In genomic region chr22:19479358-19480172, GRCh38 we compare ENCODE assay signal across 8 cellular contexts. TPM values are rescaled to one million over a fixed set of nuclear protein-coding genes. Genes with fewer than 3 reads are reported as not detected.
DNase-seq lines count a peak whose midpoint lies in the region; ATAC-seq lines count a peak whose summit lies in the region.

Gene CDC45, plus strand, starts transcription at chr22:19479920. Its CDS starts 49 bp downstream, at chr22:19479969.

- intact Hi-C loops in left colon (cut with DNase I, micrococcal nuclease): no loop called here

- peaks cover 13 to 58% (median 52%) of the 10 kb centered on the region in 11 experiments for H3K36me3 ChIP-seq in BLaER1 treated with 17β-estradiol and CSF1 and Interleukin-3, amounts not matched to agents 10 nM and 100 nM

- peak within 1 kb of the TSS; percentile 90 to 100 (median 96) for H3K4me2 ChIP-seq in BLaER1 treated with 17β-estradiol and CSF1 and Interleukin-3, amounts not matched to agents 10 nM and 100 nM

- H3K9ac ChIP-seq in BLaER1 treated with 17β-estradiol and CSF1 and Interleukin-3, amounts not matched to agents 10 nM and 100 nM: peak within 1 kb of the TSS; percentile 91 to 99 (median 97)

- peaks cover 25 to 50% (median 38%) of the 10 kb centered on the region in 11 experiments; a peak in 21 of 22 replicates for H4K20me1 ChIP-seq in BLaER1 treated with 17β-estradiol and CSF1 and Interleukin-3, amounts not matched to agents 10 nM and 100 nM

- H3K27ac ChIP-seq in BLaER1 treated with 17β-estradiol and CSF1 and Interleukin-3, amounts not matched to agents 10 nM and 100 nM: peak within 1 kb of the TSS; percentile 97 to 100 (median 99)

- ATAC-seq in GM19351 (IDR thresholded peaks at IDR 0.05; ENCODE audit: unreplicated experiment) (peak; percentile 90), HG03521 (IDR thresholded peaks at IDR 0.05; ENCODE audit: unreplicated experiment) (peak; percentile 83), left colon (peak; percentile 91)

- H3K4me3 ChIP-seq in BLaER1 treated with 17β-estradiol and CSF1 and Interleukin-3, amounts not matched to agents 10 nM and 100 nM: peak within 1 kb of the TSS; percentile 79 to 98 (median 94)

- H3K9me3 ChIP-seq in BLaER1 treated with 17β-estradiol and CSF1 and Interleukin-3, amounts not matched to agents 10 nM and 100 nM (replicated peaks in 1 of 11): no peaks in the 10 kb centered on the region

- H3K27me3 ChIP-seq in BLaER1 treated with 17β-estradiol and CSF1 and Interleukin-3, amounts not matched to agents 10 nM and 100 nM: no peaks in the 10 kb centered on the region

- DNase-seq in NCI-H748 (lab: John Stamatoyannopoulos, UW; ENCODE audit: unreplicated experiment): peak; percentile 99
- peak; percentile 93 for DNase-seq in activated CD4-positive, alpha-beta T cell treated with anti-CD3 and anti-CD28 coated beads, Interleukin-2, amount 50 U/mL, for 1 hour
- DNase-seq in cortex of kidney (lab: John Stamatoyannopoulos, UW): peak; percentile 43
- peak; percentile 95 to 97 for DNase-seq in left colon
- DNase-seq in stimulated activated CD4-positive, alpha-beta T cell treated with anti-CD3 and anti-CD28 coated beads, Interleukin-1b, Interleukin-23, amount 100 ng/mL, for 48 hours: peak; percentile 95

- H3K4me1 ChIP-seq in BLaER1 treated with 17β-estradiol and CSF1 and Interleukin-3, amounts not matched to agents 10 nM and 100 nM: peaks cover 22 to 37% (median 26%) of the 10 kb centered on the region in 10 experiments

RNA-seq across cellular contexts. Expression of gene CDC45, which starts in this region (rescaled TPM):
- total RNA-seq in left colon: 1 to 10 TPM; 2.7 to 7.0 TPM

Comparison
In these comparisons a context has a peak if more than half of its experiments do, and no peak if none do; other contexts are left out.
1. Peak in every context shown above with its lines: DNase-seq, ATAC-seq, H3K4me3 ChIP-seq and H3K27ac ChIP-seq.
2. DNase-seq: peak in every context shown above with its lines; median percentile 99 in NCI-H748; 96 in left colon; 95 in stimulated activated CD4-positive, alpha-beta T cell treated with anti-CD3 and anti-CD28 coated beads, Interleukin-1b, Interleukin-23, amount 100 ng/mL, for 48 hours; 93 in activated CD4-positive, alpha-beta T cell treated with anti-CD3 and anti-CD28 coated beads, Interleukin-2, amount 50 U/mL, for 1 hour; 43 in cortex of kidney.